18 cellular contexts compared by ENCODE assay signal in genomic region chr11:48165426-48165825, GRCh38. TPM values are rescaled to one million over a fixed set of nuclear protein-coding genes. Genes with fewer than 3 reads are reported as not detected.
DNase-seq lines count a peak whose midpoint lies in the region; ATAC-seq and TF ChIP-seq lines count a peak whose summit lies in the region.
"Had no signal": no experiment of that assay in that cellular context is flagged by ENCODE, and none has a peak within 500 bp of the region (broad histone marks: within the 10 kb centered on the region; RNA-seq: fewer than 3 reads in every experiment).

No MANE protein-coding gene starts in this region.

- no peaks in the 10 kb centered on the region for H3K36me3 ChIP-seq in left ventricle myocardium inferior

- peaks cover 36% of the 10 kb centered on the region for H3K4me1 ChIP-seq in left ventricle myocardium inferior

- H3K27me3 ChIP-seq in left ventricle myocardium inferior (ENCODE audit: low read depth): no peaks in the 10 kb centered on the region
- H3K27me3 ChIP-seq in dorsolateral prefrontal cortex: no peaks in the 10 kb centered on the region
- H3K27me3 ChIP-seq: BLaER1 treated with 17β-estradiol and CSF1 and Interleukin-3, amounts not matched to agents 10 nM and 100 nM had no signal

- no peak overlapping the region for H3K4me3 ChIP-seq in left ventricle myocardium inferior
- H3K4me3 ChIP-seq in dorsolateral prefrontal cortex: no peak overlapping the region
- H3K4me3 ChIP-seq: BLaER1 treated with 17β-estradiol and CSF1 and Interleukin-3, amounts not matched to agents 10 nM and 100 nM; GM12878 had no signal

- no peak for ATAC-seq in left cardiac atrium
- ATAC-seq in HG03378 (IDR thresholded peaks at IDR 0.05; ENCODE audit: unreplicated experiment): no peak
- ATAC-seq: GM12878, HCT116 had no signal

- H3K27ac ChIP-seq in left ventricle myocardium inferior (replicated peaks): peak overlapping the region; percentile 16
- H3K27ac ChIP-seq in dorsolateral prefrontal cortex: peak overlapping the region in 51 of 59 donors; percentile 8 to 89 (median 62)
- H3K27ac ChIP-seq: BLaER1 treated with 17β-estradiol and CSF1 and Interleukin-3, amounts not matched to agents 10 nM and 100 nM; HL-60 had no signal

- no peak for DNase-seq in left ventricle myocardium inferior
- DNase-seq in left cardiac atrium: no peak
- peak in 1 of 10 donors; percentile 47 for DNase-seq in dorsolateral prefrontal cortex
- peak; percentile 37 for DNase-seq in pons (ENCODE audit: low spot score)
- no peak for DNase-seq in DMS79 (lab: John Stamatoyannopoulos, UW)
- no peak for DNase-seq in HCEC 1CT
- DNase-seq: ACHN; Calu3; CD4-positive, CD25-positive, alpha-beta regulatory T cell; DMS 273 treated with DMSO at 0.1 percent for 48 hours had no signal

- no peak for TF ChIP-seq CTCF in left ventricle myocardium inferior (IDR thresholded peaks at IDR 0.05; ENCODE audit: borderline replicate concordance)
- no peak for TF ChIP-seq CTCF in dorsolateral prefrontal cortex (IDR thresholded peaks at IDR 0.05 in 54 of 56, conservative IDR thresholded peaks at IDR 0.05 in 2 of 56; ENCODE audit: low read depth in 1 of 56, partially characterized antibody in 56 of 56)

- intact Hi-C loops in left ventricle myocardium inferior (cut with micrococcal nuclease): no loop called here
- intact Hi-C loops in left cardiac atrium (cut with DNase I): no loop called here
- intact Hi-C loops in dorsolateral prefrontal cortex (cut with DNase I): no loop called here

- H3K9me3 ChIP-seq in left ventricle myocardium inferior (replicated peaks): no peaks in the 10 kb centered on the region

RNA-seq across cellular contexts. Expression of gene OR4B1, which starts 51.2 kb away (rescaled TPM):
- not detected for total RNA-seq in left ventricle myocardium inferior
- not detected for total RNA-seq in left cardiac atrium
- not detected for total RNA-seq in dorsolateral prefrontal cortex
- total RNA-seq: A172; Calu3; CD4-positive, CD25-positive, alpha-beta regulatory T cell; G401; GM12878; H4 had no signal
